Comparison of ENCODE assay signal across 8 cellular contexts in the genomic region with DNA sequence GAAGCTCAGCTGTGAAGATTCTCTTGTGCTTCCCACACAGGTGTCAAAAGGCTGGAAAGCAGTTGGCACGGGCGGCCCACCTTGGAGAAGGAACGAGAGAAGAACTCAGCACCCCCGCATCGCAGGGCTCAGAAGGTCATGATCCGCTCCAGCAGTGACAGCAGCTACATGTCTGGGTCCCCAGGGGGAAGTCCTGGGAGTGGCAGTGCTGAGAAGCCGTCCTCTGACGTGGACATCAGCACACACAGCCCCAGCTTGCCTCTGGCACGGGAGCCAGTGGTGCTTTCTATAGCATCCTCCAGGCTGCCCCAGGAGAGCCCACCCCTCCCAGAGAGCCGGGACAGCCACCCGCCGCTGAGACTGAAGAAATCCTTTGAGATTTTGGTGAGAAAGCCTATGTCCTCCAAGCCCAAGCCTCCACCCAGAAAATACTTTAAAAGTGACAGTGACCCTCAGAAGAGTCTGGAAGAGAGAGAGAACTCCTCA. TPM values are rescaled to one million over a fixed set of nuclear protein-coding genes. Genes with fewer than 3 reads are reported as not detected.
A peak's percentile ranks its signal among the peaks of the same experiment; 100 is the strongest.
DNase-seq lines count a peak whose midpoint lies in the region; ATAC-seq, FAIRE-seq and TF ChIP-seq lines count a peak whose summit lies in the region.

No MANE protein-coding gene starts in this region.

- H3K27ac ChIP-seq in sigmoid colon (no peak overlapping the region), gastroesophageal sphincter (no peak overlapping the region)

- no peak overlapping the region for H3K4me3 ChIP-seq in sigmoid colon
- H3K4me3 ChIP-seq in gastroesophageal sphincter = no peak overlapping the region

- H3K27me3 ChIP-seq in sigmoid colon (no peaks in the 10 kb centered on the region), gastroesophageal sphincter (no peaks in the 10 kb centered on the region)

- TF ChIP-seq EP300 in sigmoid colon (IDR thresholded peaks at IDR 0.05) = no peak
- no peak for TF ChIP-seq EP300 in gastroesophageal sphincter (IDR thresholded peaks at IDR 0.05)

- H3K36me3 ChIP-seq in sigmoid colon (no peaks in the 10 kb centered on the region), gastroesophageal sphincter (peaks cover 0 to 21% of the 10 kb centered on the region in 2 donors)

- intact Hi-C loops in sigmoid colon (cut with DNase I) = no loop called here

- no peak for FAIRE-seq in RCC 7860 (lab: Jason Lieb, UNC)

- 62 to 88% methylated on average over 12 of the region's 12 CpGs for WGBS in sigmoid colon, 2 donors
- no CpG with 5 or more reads among the region's 12 CpGs for WGBS in gastroesophageal sphincter (ENCODE audit: low coverage in 1 of 2), 2 donors

- ATAC-seq in GM18873 (IDR thresholded peaks at IDR 0.05; ENCODE audit: low FRiP score, unreplicated experiment) = peak; percentile 28
- ATAC-seq in HG02938 (IDR thresholded peaks at IDR 0.05; ENCODE audit: unreplicated experiment) = peak; percentile 25
- ATAC-seq in gastroesophageal sphincter = no peak

- TF ChIP-seq CTCF in sigmoid colon (IDR thresholded peaks at IDR 0.05) = no peak
- TF ChIP-seq CTCF in gastroesophageal sphincter (IDR thresholded peaks at IDR 0.05) = no peak

- TF ChIP-seq POLR2A in sigmoid colon (IDR thresholded peaks at IDR 0.05) (no peak), gastroesophageal sphincter (IDR thresholded peaks at IDR 0.05) (no peak)

- DNase-seq in activated CD4-positive, alpha-beta T cell treated with anti-CD3 and anti-CD28 coated beads, Interleukin-2, amount 50 U/mL, for 1 hour = peak; percentile 45
- DNase-seq in stimulated activated CD4-positive, alpha-beta T cell treated with anti-CD3 and anti-CD28 coated beads, Interleukin-4, amount 100 ng/mL, for 1 hour = peak; percentile 55
- DNase-seq in AG20443 (ENCODE audit: low spot score) = no peak
- DNase-seq in RCC 7860 (ENCODE audit: low spot score) = no peak
- no peak for DNase-seq in sigmoid colon

- no peaks in the 10 kb centered on the region for H3K9me3 ChIP-seq in sigmoid colon
- no peaks in the 10 kb centered on the region for H3K9me3 ChIP-seq in gastroesophageal sphincter

- H3K4me1 ChIP-seq in sigmoid colon (peaks cover 0 to 4% (median 0%) of the 10 kb centered on the region in 4 donors), gastroesophageal sphincter (peaks cover 0 to 27% (median 3%) of the 10 kb centered on the region in 3 donors)

RNA-seq across cellular contexts. Expression of a gene that starts 31.4 kb away (rescaled TPM):
- 1 to 10 TPM in 3 of 4 donors, under 1 TPM in 1; 0.66 to 6.4 (median 3.0) TPM for total RNA-seq in sigmoid colon
- 10 to 100 TPM; 21.2 to 26.1 (median 22.8) TPM for polyA plus RNA-seq in sigmoid colon
- total RNA-seq in gastroesophageal sphincter = 1 to 10 TPM; 1.3 to 6.7 (median 4.1) TPM

Comparison
In these comparisons a context has a peak if more than half of its experiments do, and no peak if none do; other contexts are left out.
1. DNase-seq: peak in activated CD4-positive, alpha-beta T cell treated with anti-CD3 and anti-CD28 coated beads, Interleukin-2, amount 50 U/mL, for 1 hour (single experiment) and stimulated activated CD4-positive, alpha-beta T cell treated with anti-CD3 and anti-CD28 coated beads, Interleukin-4, amount 100 ng/mL, for 1 hour (single experiment); none in AG20443 (single experiment), RCC 7860 (single experiment) and sigmoid colon (single experiment).